ENCODE assay signal across 19 cellular contexts in genomic region chr3:179258820-179259219, GRCh38. TPM values are rescaled to one million over a fixed set of nuclear protein-coding genes. Genes with fewer than 3 reads are reported as not detected.
A peak's percentile ranks its signal among the peaks of the same experiment; 100 is the strongest.
DNase-seq lines count a peak whose midpoint lies in the region; ATAC-seq, FAIRE-seq and TF ChIP-seq lines count a peak whose summit lies in the region.
"Had no signal": no experiment of that assay in that cellular context is flagged by ENCODE, and none has a peak within 500 bp of the region (broad histone marks: within the 10 kb centered on the region; RNA-seq: fewer than 3 reads in every experiment).

No MANE protein-coding gene starts in this region.

- H3K27ac Mint-ChIP-seq in CD8-positive, alpha-beta T cell = peak overlapping the region; percentile 16
- no peak overlapping the region for H3K27ac Mint-ChIP-seq in nephron
- H3K27ac Mint-ChIP-seq: CD4-positive, alpha-beta T cell had no signal

- H3K27ac ChIP-seq in CD8-positive, alpha-beta T cell (ENCODE audit: low read depth, low read length) = no peak overlapping the region
- no peak overlapping the region for H3K27ac ChIP-seq in transverse colon
- H3K27ac ChIP-seq: KMS-11, SJSA1 had no signal

- no peaks in the 10 kb centered on the region for H3K9me3 ChIP-seq in CD8-positive, alpha-beta T cell (ENCODE audit: low read length)
- no peaks in the 10 kb centered on the region for H3K9me3 ChIP-seq in transverse colon

- no peaks in the 10 kb centered on the region for H3K27me3 ChIP-seq in CD8-positive, alpha-beta T cell (ENCODE audit: insufficient read depth, low read length)
- no peaks in the 10 kb centered on the region for H3K27me3 ChIP-seq in transverse colon
- H3K27me3 ChIP-seq: SJSA1 had no signal

- no peak for DNase-seq in CD8-positive, alpha-beta T cell
- DNase-seq in SK-N-DZ (ENCODE audit: low spot score) (peak; percentile 23), GM12891 (ENCODE audit: insufficient read length, low spot score) (no peak), transverse colon (no peak)
- DNase-seq: Calu3; CD4-positive, alpha-beta T cell; DMS79; NCI-H1417 treated with DMSO at 0.1 percent for 48 hours; NCI-H187 treated with DMSO at 0.1 percent for 48 hours; NCI-H226; NCI-H524; SW 1271 had no signal

- TF ChIP-seq POLR2A in GM12891 (IDR thresholded peaks at IDR 0.05; ENCODE audit: low read depth, low read length) (no peak), transverse colon (IDR thresholded peaks at IDR 0.05) (no peak)

- no peak overlapping the region for H3K4me3 ChIP-seq in CD8-positive, alpha-beta T cell (ENCODE audit: low read depth, low read length)
- H3K4me3 ChIP-seq in GM12875 (ENCODE audit: low read depth, low read length) (peak overlapping the region; percentile 10), transverse colon (no peak overlapping the region)
- H3K4me3 ChIP-seq: SJSA1 had no signal

- no peak for TF ChIP-seq CTCF in CD8-positive, alpha-beta T cell (IDR thresholded peaks at IDR 0.05)
- TF ChIP-seq CTCF in GM12875 (IDR thresholded peaks at IDR 0.05; ENCODE audit: borderline replicate concordance, insufficient read depth, low read depth, low read length) (no peak), nephron (IDR thresholded peaks at IDR 0.05; ENCODE audit: unreplicated experiment in 3 of 3) (no peak), transverse colon (IDR thresholded peaks at IDR 0.05) (no peak)

- ATAC-seq in CD8-positive, alpha-beta T cell = no peak
- ATAC-seq in HG03175 (IDR thresholded peaks at IDR 0.05; ENCODE audit: unreplicated experiment) = no peak
- ATAC-seq: Panc1 had no signal

- intact Hi-C loops in CD8-positive, alpha-beta T cell (cut with DNase I, micrococcal nuclease) = loop anchor here in 1 of 2 experiments (1.0 kb wide), 1 partner anchor 113 kb away; no protein-coding TSS in a partner anchor
- intact Hi-C loops in transverse colon (cut with DNase I; ENCODE audit: low total_unique reads) = no loop called here

- H3K36me3 Mint-ChIP-seq in CD8-positive, alpha-beta T cell = no peaks in the 10 kb centered on the region
- H3K36me3 Mint-ChIP-seq in nephron (ENCODE audit: low read depth) = peaks cover 32% of the 10 kb centered on the region

- H3K4me3 Mint-ChIP-seq in CD8-positive, alpha-beta T cell = no peak overlapping the region
- peak overlapping the region in 2 of 3 experiments; percentile 26 to 53 for H3K4me3 Mint-ChIP-seq in nephron
- H3K4me3 Mint-ChIP-seq: CD4-positive, alpha-beta T cell had no signal

- no peak for TF ChIP-seq EP300 in transverse colon (IDR thresholded peaks at IDR 0.05; ENCODE audit: low read depth)

- no peaks in the 10 kb centered on the region for H3K36me3 ChIP-seq in CD8-positive, alpha-beta T cell (ENCODE audit: insufficient read depth, low read length)
- no peaks in the 10 kb centered on the region for H3K36me3 ChIP-seq in transverse colon
- H3K36me3 ChIP-seq: SJSA1 had no signal

- peaks cover 6% of the 10 kb centered on the region for H3K4me1 ChIP-seq in CD8-positive, alpha-beta T cell (ENCODE audit: insufficient read depth, low read length)
- peaks cover 0 to 5% (median 0%) of the 10 kb centered on the region in 4 donors for H3K4me1 ChIP-seq in transverse colon

- WGBS in transverse colon (ENCODE audit: low coverage in 1 of 2), 2 donors = 80 to 86% methylated on average over 5 of the region's 5 CpGs

- H3K4me1 Mint-ChIP-seq in CD8-positive, alpha-beta T cell (ENCODE audit: low read depth) = peaks cover 24% of the 10 kb centered on the region
- H3K4me1 Mint-ChIP-seq in nephron = peaks cover 7% of the 10 kb centered on the region

- no peaks in the 10 kb centered on the region for H3K27me3 Mint-ChIP-seq in CD8-positive, alpha-beta T cell (ENCODE audit: low read depth)
- no peaks in the 10 kb centered on the region for H3K27me3 Mint-ChIP-seq in nephron (ENCODE audit: low read depth)
- H3K27me3 Mint-ChIP-seq: CD4-positive, alpha-beta T cell had no signal

- CTCF ChIA-PET in CD8-positive, alpha-beta T cell (lab: Charles Lee) = no interaction called here

- peaks cover 12% of the 10 kb centered on the region for H3K9me3 Mint-ChIP-seq in CD8-positive, alpha-beta T cell
- H3K9me3 Mint-ChIP-seq in nephron = peaks cover 44% of the 10 kb centered on the region

- in situ Hi-C loops in transverse colon (cut with MboI; ENCODE audit: low pct_ligation_motif_present in 1 of 4, low pct_unique_long_range_greater_than_20kb in 1 of 4, low sequenced_read_pairs in 3 of 4) = no loop called here

- FAIRE-seq in GM12891 (lab: Jason Lieb, UNC) = no peak
- FAIRE-seq: GM12892 had no signal

- POLR2A ChIA-PET in CD8-positive, alpha-beta T cell (lab: Charles Lee) = no interaction called here

TF ChIP-seq in GM12891, 5 proteins besides CTCF, POLR2A, EP300 and RAD21:
- TF ChIP-seq POU2F2 (IDR thresholded peaks at IDR 0.05; ENCODE audit: low read depth, low read length) (no peak), PAX5 (IDR thresholded peaks at IDR 0.05; ENCODE audit: insufficient read depth, low read length, severe bottlenecking) (no peak), POLR2AphosphoS5 (IDR thresholded peaks at IDR 0.05; ENCODE audit: low read depth, low read length) (no peak), TAF1 (IDR thresholded peaks at IDR 0.05; ENCODE audit: low read depth, low read length) (no peak), SPI1 (IDR thresholded peaks at IDR 0.05; ENCODE audit: low read depth, low read length) (no peak)

RNA-seq across cellular contexts. Expression of gene KCNMB3, which starts 7.9 kb away (rescaled TPM):
- total RNA-seq in CD8-positive, alpha-beta T cell = under 1 TPM; 0.33 to 0.36 TPM
- polyA plus RNA-seq in SK-N-DZ (2014; cell fraction: cytosol; rRNA removed) = 2.2 and 2.9 TPM in 2 replicates
- polyA plus RNA-seq in SK-N-DZ (2014; cell fraction: nucleus; rRNA removed) = 3.9 and 10.8 TPM in 2 replicates
- 3.9 TPM for polyA plus RNA-seq in GM12891 (2012; ENCODE audit: low read depth, missing spikeins)
- total RNA-seq in transverse colon = 1 to 10 TPM; 1.1 to 6.8 (median 2.7) TPM
